Comparison of ENCODE assay signal across 14 cellular contexts in genomic region chr12:67909091-67909531, GRCh38.
A peak's percentile ranks its signal among the peaks of the same experiment; 100 is the strongest.
DNase-seq lines count a peak whose midpoint lies in the region; ATAC-seq, FAIRE-seq and TF ChIP-seq lines count a peak whose summit lies in the region.
"Had no signal": no experiment of that assay in that cellular context is flagged by ENCODE, and none has a peak within 500 bp of the region (broad histone marks: within the 10 kb centered on the region; RNA-seq: fewer than 3 reads in every experiment).

No MANE protein-coding gene starts in this region.

- ATAC-seq in HepG2 (no peak), right lobe of liver (no peak), SK-N-SH treated with all-trans-retinoic acid at 6 μM for 48 hours (peak; percentile 60)

- H3K27me3 ChIP-seq in HepG2 (ENCODE audit: control insufficient read depth in 1 of 2, insufficient read depth in 2 of 2, low read length in 2 of 2) = no peaks in the 10 kb centered on the region
- no peaks in the 10 kb centered on the region for H3K27me3 ChIP-seq in right lobe of liver

- WGBS in HepG2 (ENCODE audit: low lambda C conversion rate) = 5% methylated on average over 4 of the region's 4 CpGs
- 61% methylated on average over 4 of the region's 4 CpGs for WGBS in right lobe of liver (ENCODE audit: insufficient coverage, low coverage, low lambda C conversion rate, missing lambda C conversion rate)

- intact Hi-C loops in HepG2 (cut with micrococcal nuclease; ENCODE audit: unreplicated experiment) (no loop called here), right lobe of liver (cut with DNase I) (no loop called here), head of caudate nucleus (cut with DNase I) (no loop called here)

- H2AFZ ChIP-seq in HepG2 (ENCODE audit: low read length) = no peak overlapping the region

- H3K4me1 ChIP-seq in HepG2 (ENCODE audit: insufficient read depth, low read length) (no peaks in the 10 kb centered on the region), right lobe of liver (no peaks in the 10 kb centered on the region)

- FAIRE-seq in HepG2 (lab: Jason Lieb, UNC) = no peak

- POLR2A ChIA-PET in HepG2 (lab: Yijun Ruan, JAX) = no interaction called here

- no peaks in the 10 kb centered on the region for H3K79me2 ChIP-seq in HepG2 (ENCODE audit: insufficient read depth, low read length)

- no peak for TF ChIP-seq RAD21 in HepG2 (CRISPR knock-in tag; IDR thresholded peaks at IDR 0.05)

- H3K27ac ChIP-seq in HepG2 (ENCODE audit: extremely low read length, insufficient read depth, low read length) = no peak overlapping the region
- H3K27ac ChIP-seq in right lobe of liver = no peak overlapping the region
- H3K27ac ChIP-seq: transverse colon had no signal

- no peak overlapping the region for H3K4me3 ChIP-seq in HepG2 (replicated peaks in 1 of 3; ENCODE audit: insufficient read depth in 1 of 3, low read depth in 2 of 3, low read length in 3 of 3)
- H3K4me3 ChIP-seq in right lobe of liver = no peak overlapping the region
- H3K4me3 ChIP-seq in foreskin fibroblast (ENCODE audit: low read depth in 1 of 2, low read length in 2 of 2) = no peak overlapping the region
- H3K4me3 ChIP-seq: left ventricle myocardium inferior, transverse colon had no signal

- H3K9me3 ChIP-seq in HepG2 (ENCODE audit: low read length) (no peaks in the 10 kb centered on the region), right lobe of liver (no peaks in the 10 kb centered on the region)
- H3K9me3 ChIP-seq: transverse colon had no signal

- CTCF ChIA-PET in HepG2 (lab: Yijun Ruan, JAX; ENCODE audit: low intra/inter-chr PET ratio, low total read pairs) = no interaction called here

- no TSS peak for BruUV-seq in HepG2 (replicated peaks; lab: Mats Ljungman, UMichigan)

- TF ChIP-seq EP300 in HepG2 (IDR thresholded peaks at IDR 0.05; ENCODE audit: low read depth in 2 of 2, low read length in 2 of 2) (no peak), HepG2 (CRISPR knock-in tag; IDR thresholded peaks at IDR 0.05; ENCODE audit: borderline replicate concordance) (no peak)

- no peaks in the 10 kb centered on the region for H3K36me3 ChIP-seq in HepG2 (replicated peaks in 1 of 2; ENCODE audit: control insufficient read depth in 1 of 2, insufficient read depth in 2 of 2, low read length in 2 of 2)
- H3K36me3 ChIP-seq in right lobe of liver = no peaks in the 10 kb centered on the region
- H3K36me3 ChIP-seq: left ventricle myocardium inferior, transverse colon had no signal

- no peak overlapping the region for H3K9ac ChIP-seq in HepG2 (ENCODE audit: insufficient read depth, low read depth, low read length)

- no peak for TF ChIP-seq POLR2A in HepG2 (IDR thresholded peaks at IDR 0.05; ENCODE audit: insufficient read depth in 1 of 2, low read depth in 2 of 2, low read length in 2 of 2)
- TF ChIP-seq POLR2A in right lobe of liver (IDR thresholded peaks at IDR 0.05) = no peak

- DNase-seq in HepG2 (ENCODE audit: low spot score) (no peak), right lobe of liver (no peak), foreskin fibroblast (peak; percentile 36 to 63), NCI-H2081 (lab: John Stamatoyannopoulos, UW) (no peak), head of caudate nucleus (no peak), T-helper 9 cell (no peak), NCI-H1694 treated with DMSO at 0.1 percent for 48 hours (lab: John Stamatoyannopoulos, UW) (no peak)
- DNase-seq: 8988T; activated CD4-positive, alpha-beta T cell treated with anti-CD3 and anti-CD28 coated beads, Interleukin-2, amount 50 U/mL, for 48 hours; DMS79 treated with DMSO at 0.1 percent for 48 hours; left ventricle myocardium inferior; NCI-H2107; transverse colon had no signal

- H4K20me1 ChIP-seq in HepG2 (ENCODE audit: insufficient read depth, low read length) = no peaks in the 10 kb centered on the region

- H3K4me2 ChIP-seq in HepG2 (ENCODE audit: low read depth, low read length) = no peak overlapping the region

- in situ Hi-C loops in HepG2 (cut with HindIII; ENCODE audit: extremely low pct_ligation_motif_present, low pct_unique_long_range_greater_than_20kb) = no loop called here

- no peak for TF ChIP-seq CTCF in HepG2 (CRISPR knock-in tag; IDR thresholded peaks at IDR 0.05)
- no peak for TF ChIP-seq CTCF in right lobe of liver (IDR thresholded peaks at IDR 0.05)
- TF ChIP-seq CTCF in foreskin fibroblast (IDR thresholded peaks at IDR 0.05; ENCODE audit: low read depth, low read length) = no peak

TF ChIP-seq in HepG2, 621 proteins besides CTCF, POLR2A, EP300 and RAD21:
- TF ChIP-seq MAFK (conservative IDR thresholded peaks at IDR 0.05 in 1 of 2, IDR thresholded peaks at IDR 0.05 in 1 of 2; ENCODE audit: low read length in 2 of 2) = peak; percentile 6 to 57; a peak in 2 of 4 replicates
- TF ChIP-seq RARA (CRISPR knock-in tag; IDR thresholded peaks at IDR 0.05) = no peak

TF ChIP-seq in SK-N-SH treated with all-trans-retinoic acid at 6 μM for 48 hours, 23 proteins besides CTCF, POLR2A, EP300 and RAD21:
- TF ChIP-seq CSDC2 (CRISPR knock-in tag; IDR thresholded peaks at IDR 0.05) = 0 out of 2 replicates have a peak, but pooled peaks have one; percentile 0
- TF ChIP-seq ISL1 (CRISPR knock-in tag; IDR thresholded peaks at IDR 0.05) = peak; percentile 77
- TF ChIP-seq, protein P1, sequence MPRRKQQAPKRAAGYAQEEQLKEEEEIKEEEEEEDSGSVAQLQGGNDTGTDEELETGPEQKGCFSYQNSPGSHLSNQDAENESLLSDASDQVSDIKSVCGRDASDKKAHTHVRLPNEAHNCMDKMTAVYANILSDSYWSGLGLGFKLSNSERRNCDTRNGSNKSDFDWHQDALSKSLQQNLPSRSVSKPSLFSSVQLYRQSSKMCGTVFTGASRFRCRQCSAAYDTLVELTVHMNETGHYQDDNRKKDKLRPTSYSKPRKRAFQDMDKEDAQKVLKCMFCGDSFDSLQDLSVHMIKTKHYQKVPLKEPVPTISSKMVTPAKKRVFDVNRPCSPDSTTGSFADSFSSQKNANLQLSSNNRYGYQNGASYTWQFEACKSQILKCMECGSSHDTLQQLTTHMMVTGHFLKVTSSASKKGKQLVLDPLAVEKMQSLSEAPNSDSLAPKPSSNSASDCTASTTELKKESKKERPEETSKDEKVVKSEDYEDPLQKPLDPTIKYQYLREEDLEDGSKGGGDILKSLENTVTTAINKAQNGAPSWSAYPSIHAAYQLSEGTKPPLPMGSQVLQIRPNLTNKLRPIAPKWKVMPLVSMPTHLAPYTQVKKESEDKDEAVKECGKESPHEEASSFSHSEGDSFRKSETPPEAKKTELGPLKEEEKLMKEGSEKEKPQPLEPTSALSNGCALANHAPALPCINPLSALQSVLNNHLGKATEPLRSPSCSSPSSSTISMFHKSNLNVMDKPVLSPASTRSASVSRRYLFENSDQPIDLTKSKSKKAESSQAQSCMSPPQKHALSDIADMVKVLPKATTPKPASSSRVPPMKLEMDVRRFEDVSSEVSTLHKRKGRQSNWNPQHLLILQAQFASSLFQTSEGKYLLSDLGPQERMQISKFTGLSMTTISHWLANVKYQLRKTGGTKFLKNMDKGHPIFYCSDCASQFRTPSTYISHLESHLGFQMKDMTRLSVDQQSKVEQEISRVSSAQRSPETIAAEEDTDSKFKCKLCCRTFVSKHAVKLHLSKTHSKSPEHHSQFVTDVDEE (CRISPR knock-in tag; IDR thresholded peaks at IDR 0.05) = no peak

Comparison
In these comparisons a context has a peak if more than half of its experiments do, and no peak if none do; other contexts are left out.
1. DNase-seq: peak in foreskin fibroblast (2 of 2); none in HepG2 (single experiment), right lobe of liver (0 of 3), NCI-H2081 (0 of 2), head of caudate nucleus (0 of 42), T-helper 9 cell (single experiment) and NCI-H1694 treated with DMSO at 0.1 percent for 48 hours (single experiment).